Comparison of ENCODE assay signal across 21 cellular contexts in the genomic region with DNA sequence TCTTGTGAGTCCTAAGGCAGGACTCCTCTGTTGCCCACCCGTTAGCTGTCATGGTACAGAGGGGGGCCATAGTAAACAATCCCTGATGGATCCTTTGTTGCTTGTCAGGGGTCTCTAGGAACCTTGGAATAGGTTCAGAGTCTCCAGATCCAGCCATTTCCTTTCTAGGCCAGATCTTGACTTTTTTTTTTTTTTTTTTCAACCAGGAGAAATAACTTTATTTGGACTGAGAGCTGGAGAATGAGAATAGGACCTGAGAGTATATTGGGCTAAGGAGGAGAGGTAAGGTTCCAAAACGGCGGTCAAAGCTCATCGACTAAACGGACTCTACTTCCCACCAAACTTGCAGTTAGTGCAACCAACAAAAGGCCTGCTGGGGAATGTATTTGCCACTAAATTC.
"Had no signal": no experiment of that assay in that cellular context is flagged by ENCODE, and none has a peak within 500 bp of the region (broad histone marks: within the 10 kb centered on the region; RNA-seq: fewer than 3 reads in every experiment).

No MANE protein-coding gene starts in this region.

- H3K9me3 ChIP-seq: SJSA1 had no signal

- H3K27me3 ChIP-seq: SJSA1 had no signal

- H3K4me2 ChIP-seq: KMS-11 had no signal

- H3K27ac ChIP-seq: KMS-11, SJSA1, SK-N-MC had no signal

- H3K9ac ChIP-seq: KMS-11 had no signal

- H3K4me1 ChIP-seq: SJSA1 had no signal

- FAIRE-seq: RCC 7860 had no signal

- H3K4me3 ChIP-seq: SJSA1, SK-N-MC had no signal

- DNase-seq: IMR-90, Kasumi-1, MM.1S, NCI-H1092 treated with DMSO at 0.1 percent for 48 hours, NCI-H1436, NCI-H187, NCI-H2029, NCI-H2081 treated with DMSO at 0.1 percent for 48 hours, NCI-H2171, NCI-H226, NCI-H446, NCI-H510A, NCI-H69, NCI-H774, Right ventricle myocardium superior, RPMI8226, SIG-M5 had no signal
